13 cellular contexts compared by ENCODE assay signal in the genomic region with DNA sequence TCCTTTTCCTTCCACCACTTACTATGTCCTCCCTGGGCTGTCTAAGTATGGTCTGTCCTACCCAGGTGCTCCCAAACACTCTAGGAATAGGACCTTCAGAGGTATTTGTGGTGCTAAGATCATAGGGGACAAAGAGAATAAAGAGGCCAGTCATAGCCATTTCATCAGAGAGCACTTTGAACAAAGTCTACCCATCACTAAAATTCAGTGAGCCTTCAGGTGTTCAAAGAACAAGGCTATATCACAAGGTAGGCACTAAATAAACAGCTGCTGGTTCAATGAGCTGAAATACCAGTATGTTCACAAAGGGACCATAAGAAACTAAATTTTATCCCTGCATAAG. TPM values are rescaled to one million over a fixed set of nuclear protein-coding genes. Genes with fewer than 3 reads are reported as not detected.
DNase-seq lines count a peak whose midpoint lies in the region; ATAC-seq and TF ChIP-seq lines count a peak whose summit lies in the region.
"Had no signal": no experiment of that assay in that cellular context is flagged by ENCODE, and none has a peak within 500 bp of the region (broad histone marks: within the 10 kb centered on the region; RNA-seq: fewer than 3 reads in every experiment).

No MANE protein-coding gene starts in this region.

- H3K4me1 ChIP-seq in HCT116 (ENCODE audit: control insufficient read depth in 1 of 2, insufficient read depth in 2 of 2, low read length in 2 of 2) (peaks cover 0 to 5% of the 10 kb centered on the region in 2 experiments; a peak in 1 of 4 replicates), RWPE2 (ENCODE audit: insufficient read depth, poor library complexity, severe bottlenecking) (peaks cover 10% of the 10 kb centered on the region), Caco-2 (0 out of 2 replicates have a peak, but pooled peaks cover 9% of the 10 kb centered on the region)

- H3K36me3 Mint-ChIP-seq in immature natural killer cell, result peaks cover 0 to 11% (median 3%) of the 10 kb centered on the region in 3 donors
- H3K36me3 Mint-ChIP-seq in stimulated activated memory B cell treated with anti-CD40 and anti-IgM and Interleukin-4, amounts not matched to agents 10 μg/mL and 1 μg/mL and 100 μg/mL, for 72 hours, result peaks cover 21% of the 10 kb centered on the region
- peaks cover 38% of the 10 kb centered on the region for H3K36me3 Mint-ChIP-seq in Caco-2 (ENCODE audit: insufficient read depth, unreplicated experiment)

- peaks cover 50 to 58% of the 10 kb centered on the region in 2 donors for H3K4me1 Mint-ChIP-seq in immature natural killer cell
- peaks cover 41% of the 10 kb centered on the region for H3K4me1 Mint-ChIP-seq in stimulated activated memory B cell treated with anti-CD40 and anti-IgM and Interleukin-4, amounts not matched to agents 10 μg/mL and 1 μg/mL and 100 μg/mL, for 72 hours
- no peaks in the 10 kb centered on the region for H3K4me1 Mint-ChIP-seq in Caco-2 (ENCODE audit: low read depth, unreplicated experiment)

- H3K9me3 ChIP-seq in HCT116 (ENCODE audit: control insufficient read depth in 1 of 2, insufficient read depth in 1 of 2, low read depth in 1 of 2, low read length in 2 of 2), result no peaks in the 10 kb centered on the region
- H3K9me3 ChIP-seq in RWPE2 (ENCODE audit: severe bottlenecking), result no peaks in the 10 kb centered on the region
- H3K9me3 ChIP-seq in Caco-2, result no peaks in the 10 kb centered on the region

- intact Hi-C loops in HCT116 (cut with micrococcal nuclease) (no loop called here), Caco-2 (cut with micrococcal nuclease; ENCODE audit: unreplicated experiment) (no loop called here)

- H3K36me3 ChIP-seq in HCT116 (ENCODE audit: control insufficient read depth in 1 of 2, insufficient read depth in 2 of 2, low read length in 2 of 2), result peaks cover 3 to 4% of the 10 kb centered on the region in 2 experiments; a peak in 2 of 4 replicates
- peaks cover 46% of the 10 kb centered on the region for H3K36me3 ChIP-seq in RWPE2 (ENCODE audit: low read depth)
- peaks cover 1% of the 10 kb centered on the region; the same call in 1 of the 2 replicates for H3K36me3 ChIP-seq in Caco-2 (ENCODE audit: control insufficient read depth, insufficient read depth, low read length)

- no peak for TF ChIP-seq RAD21 in HCT116 (IDR thresholded peaks at IDR 0.05; ENCODE audit: low read depth)

- no peak for DNase-seq in HCT116 (ENCODE audit: low read depth, low spot score)
- no peak for DNase-seq in RWPE2 (ENCODE audit: low spot score)
- DNase-seq in immature natural killer cell, result no peak
- DNase-seq in Caco-2, result no peak
- DNase-seq: activated CD4-positive, CD25-positive, alpha-beta regulatory T cell; C1 segment of cervical spinal cord; left colon; NCI-H2107; substantia nigra had no signal

- H3K9ac ChIP-seq in HCT116 (ENCODE audit: low read length), result no peak overlapping the region

- H3K27ac ChIP-seq in HCT116 (ENCODE audit: low read depth, low read length) (no peak overlapping the region), RWPE2 (ENCODE audit: poor library complexity, severe bottlenecking) (peak overlapping the region; percentile 31)
- H3K27ac ChIP-seq: cardiac muscle cell had no signal

- no peak for TF ChIP-seq CTCF in HCT116 (IDR thresholded peaks at IDR 0.05 in 2 of 3, conservative IDR thresholded peaks at IDR 0.05 in 1 of 3; ENCODE audit: borderline replicate concordance in 1 of 3, insufficient read depth in 1 of 3, low read depth in 2 of 3, low read length in 2 of 3)
- no peak for TF ChIP-seq CTCF in RWPE2 (IDR thresholded peaks at IDR 0.05; ENCODE audit: poor library complexity, severe bottlenecking)
- TF ChIP-seq CTCF in Caco-2 (IDR thresholded peaks at IDR 0.05; ENCODE audit: insufficient read depth in 1 of 2, low read depth in 1 of 2, low read length in 1 of 2, severe bottlenecking in 1 of 2, unreplicated experiment in 1 of 2), result no peak

- TF ChIP-seq POLR2A in HCT116 (IDR thresholded peaks at IDR 0.05; ENCODE audit: borderline replicate concordance, extremely low read depth, insufficient read depth, insufficient read length), result no peak

- peaks cover 0 to 11% (median 1%) of the 10 kb centered on the region in 3 donors for H3K27me3 Mint-ChIP-seq in immature natural killer cell (ENCODE audit: low read depth in 3 of 3)
- no peaks in the 10 kb centered on the region for H3K27me3 Mint-ChIP-seq in stimulated activated memory B cell treated with anti-CD40 and anti-IgM and Interleukin-4, amounts not matched to agents 10 μg/mL and 1 μg/mL and 100 μg/mL, for 72 hours
- H3K27me3 Mint-ChIP-seq in Caco-2 (ENCODE audit: insufficient read depth, unreplicated experiment), result no peaks in the 10 kb centered on the region

- POLR2A ChIA-PET in HCT116 (lab: Charles Lee) (interaction anchor here (1.0 kb wide), 1 partner anchor 12 kb away, joined by 3 read pairs; no protein-coding TSS in a partner anchor), Caco-2 (lab: Charles Lee) (no interaction called here)

- RAD21 ChIA-PET in HCT116 (lab: Charles Lee; ENCODE audit: low non-redundant PET in 1 of 2, low total read pairs in 2 of 2, uncharacterized antibody in 2 of 2, unreplicated experiment in 2 of 2), result no interaction called here

- H3K4me3 ChIP-seq in HCT116 (replicated peaks in 1 of 2; ENCODE audit: low read depth in 1 of 2, low read length in 2 of 2) (no peak overlapping the region), RWPE2 (ENCODE audit: severe bottlenecking) (no peak overlapping the region), Caco-2 (ENCODE audit: low read depth, low read length) (no peak overlapping the region)
- H3K4me3 ChIP-seq: cardiac muscle cell had no signal

- CTCF ChIA-PET in HCT116 (lab: Charles Lee), result no interaction called here
- CTCF ChIA-PET in Caco-2 (lab: Charles Lee), result interaction anchor here (0.6 kb wide), 1 partner anchor 33 kb away, joined by 5 read pairs; no protein-coding TSS in a partner anchor

- BruUV-seq in HCT116 (replicated peaks; lab: Mats Ljungman, UMichigan) (no TSS peak), Caco-2 (replicated peaks; lab: Mats Ljungman, UMichigan) (no TSS peak)

- H2AFZ ChIP-seq in HCT116 (ENCODE audit: low read depth, low read length, poor library complexity, severe bottlenecking), result no peak overlapping the region

- H3K4me3 Mint-ChIP-seq in immature natural killer cell (no peak overlapping the region), Caco-2 (ENCODE audit: unreplicated experiment) (no peak overlapping the region)
- no peak overlapping the region for H3K4me3 Mint-ChIP-seq in stimulated activated memory B cell treated with anti-CD40 and anti-IgM and Interleukin-4, amounts not matched to agents 10 μg/mL and 1 μg/mL and 100 μg/mL, for 72 hours

- H3K4me2 ChIP-seq in HCT116 (ENCODE audit: low read length), result no peak overlapping the region

- 0 out of 2 replicates have a peak, but pooled peaks cover 1% of the 10 kb centered on the region for H3K79me2 ChIP-seq in HCT116 (ENCODE audit: insufficient read depth, low read length)

- no peaks in the 10 kb centered on the region for H3K9me2 ChIP-seq in HCT116 (ENCODE audit: insufficient read depth)

- H3K27me3 ChIP-seq in HCT116 (ENCODE audit: insufficient read depth, low read length) (no peaks in the 10 kb centered on the region), RWPE2 (ENCODE audit: insufficient read depth, poor library complexity, severe bottlenecking) (no peaks in the 10 kb centered on the region), Caco-2 (replicated peaks; ENCODE audit: control insufficient read depth, insufficient read depth, low read length) (no peaks in the 10 kb centered on the region)
- H3K27me3 ChIP-seq: cardiac muscle cell had no signal

- peak; percentile 39; the same call in 1 of the 2 replicates for ATAC-seq in HCT116
- ATAC-seq in RWPE2 (ENCODE audit: low read depth), result no peak
- ATAC-seq in stimulated activated memory B cell treated with anti-CD40 and anti-IgM and Interleukin-4, amounts not matched to agents 10 μg/mL and 1 μg/mL and 100 μg/mL, for 72 hours, result no peak
- ATAC-seq in GM19328 (IDR thresholded peaks at IDR 0.05; ENCODE audit: unreplicated experiment), result no peak
- ATAC-seq in GM21390 (IDR thresholded peaks at IDR 0.05; ENCODE audit: unreplicated experiment), result no peak
- ATAC-seq: left colon had no signal

- H3K27ac Mint-ChIP-seq in immature natural killer cell (peak overlapping the region; percentile 65 to 97 (median 88)), Caco-2 (ENCODE audit: unreplicated experiment) (no peak overlapping the region)
- H3K27ac Mint-ChIP-seq in stimulated activated memory B cell treated with anti-CD40 and anti-IgM and Interleukin-4, amounts not matched to agents 10 μg/mL and 1 μg/mL and 100 μg/mL, for 72 hours, result peak overlapping the region; percentile 58

- no peaks in the 10 kb centered on the region for H4K20me1 ChIP-seq in HCT116 (ENCODE audit: insufficient read depth)

- H3K9me3 Mint-ChIP-seq in immature natural killer cell (no peaks in the 10 kb centered on the region), Caco-2 (ENCODE audit: unreplicated experiment) (no peaks in the 10 kb centered on the region)
- H3K9me3 Mint-ChIP-seq in stimulated activated memory B cell treated with anti-CD40 and anti-IgM and Interleukin-4, amounts not matched to agents 10 μg/mL and 1 μg/mL and 100 μg/mL, for 72 hours, result no peaks in the 10 kb centered on the region

TF ChIP-seq in HCT116, 20 proteins besides CTCF, POLR2A, EP300 and RAD21 (continues in another document):
- TF ChIP-seq, protein P1, sequence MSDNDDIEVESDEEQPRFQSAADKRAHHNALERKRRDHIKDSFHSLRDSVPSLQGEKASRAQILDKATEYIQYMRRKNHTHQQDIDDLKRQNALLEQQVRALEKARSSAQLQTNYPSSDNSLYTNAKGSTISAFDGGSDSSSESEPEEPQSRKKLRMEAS (IDR thresholded peaks at IDR 0.05), result no peak
- TF ChIP-seq SP1 (IDR thresholded peaks at IDR 0.05; ENCODE audit: low read depth), result no peak
- TF ChIP-seq, protein P2, sequence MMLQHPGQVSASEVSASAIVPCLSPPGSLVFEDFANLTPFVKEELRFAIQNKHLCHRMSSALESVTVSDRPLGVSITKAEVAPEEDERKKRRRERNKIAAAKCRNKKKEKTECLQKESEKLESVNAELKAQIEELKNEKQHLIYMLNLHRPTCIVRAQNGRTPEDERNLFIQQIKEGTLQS (IDR thresholded peaks at IDR 0.05), result no peak

RNA-seq across cellular contexts. Expression of a gene that starts 38.8 kb away (rescaled TPM):
- total RNA-seq in HCT116 (2021; ENCODE audit: unreplicated experiment), result 72.9 TPM
- polyA plus RNA-seq in HCT116 (2012), result 55.2 and 61.9 TPM in 2 replicates
- polyA plus RNA-seq in immature natural killer cell, result 10 to 100 TPM in 1 of 3 donors, 1 to 10 TPM in 2; 7.9 to 28.4 (median 9.9) TPM
- total RNA-seq in Caco-2 (2022), result 62.4 and 76.9 TPM in 2 replicates

RNA-seq across cellular contexts. Expression of a gene that starts 41.7 kb away (rescaled TPM):
- total RNA-seq in HCT116 (2021; ENCODE audit: unreplicated experiment) (46.5 TPM), Caco-2 (2022) (52.7 and 60.8 TPM in 2 replicates)
- polyA plus RNA-seq in HCT116 (2012), result 53.5 and 55.3 TPM in 2 replicates
- 100 to 1,000 TPM; 114 to 174 (median 129) TPM for polyA plus RNA-seq in immature natural killer cell
